ENCODE assay signal across 20 cellular contexts in genomic region chr4:120682981-120683380, GRCh38.
"Had no signal": no experiment of that assay in that cellular context is flagged by ENCODE, and none has a peak within 500 bp of the region (broad histone marks: within the 10 kb centered on the region; RNA-seq: fewer than 3 reads in every experiment).

No MANE protein-coding gene starts in this region.

- H3K27ac ChIP-seq: epithelial cell of prostate, gastrocnemius medialis, heart left ventricle, neural progenitor cell, spleen, upper lobe of left lung had no signal

- H3K36me3 ChIP-seq: gastrocnemius medialis, heart left ventricle, neural progenitor cell, spleen, upper lobe of left lung had no signal

- H3K27ac Mint-ChIP-seq: activated CD4-positive, alpha-beta T cell treated with anti-CD3 and anti-CD28 coated beads, Interleukin-2, amount 10 ng/mL, durations not matched to agents 24 days and 14 days; activated CD8-positive, alpha-beta T cell treated with anti-CD3 and anti-CD28 coated beads, Interleukin-2, amount 10 ng/mL, durations not matched to agents 7 days and 5 days; activated naive CD8-positive, alpha-beta T cell; neural progenitor cell; stimulated activated naive CD8-positive, alpha-beta T cell treated with anti-CD3 and anti-CD28 coated beads, Interleukin-15, Interleukin-2, amounts not matched to agents 100 ng/mL and 50 ng/mL, for 24 hours; T-helper 2 cell treated with Interferon-gamma antibody and Interleukin-4, amounts not matched to agents 5 μg/mL and 100 μg/mL, for 36 hours had no signal

- DNase-seq: activated CD4-positive, alpha-beta T cell treated with anti-CD3 and anti-CD28 coated beads, Interleukin-2, amount 10 ng/mL, durations not matched to agents 24 days and 14 days; activated CD4-positive, CD25-positive, alpha-beta regulatory T cell; activated CD8-positive, alpha-beta memory T cell treated with anti-CD3 and anti-CD28 coated beads, Interleukin-2, amount 50 U/mL, for 4 hours; activated CD8-positive, alpha-beta T cell treated with anti-CD3 and anti-CD28 coated beads, Interleukin-2, amount 10 ng/mL, durations not matched to agents 7 days and 5 days; activated effector memory CD4-positive, alpha-beta T cell treated with anti-CD3 and anti-CD28 coated beads, Interleukin-2, amount 50 U/mL, for 16 hours; activated T-cell treated with anti-CD3 and anti-CD28 coated beads, Interleukin-2, amount 50 U/mL, for 48 hours; amygdala; gastrocnemius medialis; heart left ventricle; left colon; naive B cell; spleen; upper lobe of left lung had no signal

- H3K27me3 ChIP-seq: gastrocnemius medialis, heart left ventricle, neural progenitor cell, spleen, upper lobe of left lung had no signal

- H3K9me3 Mint-ChIP-seq: activated CD4-positive, alpha-beta T cell treated with anti-CD3 and anti-CD28 coated beads, Interleukin-2, amount 10 ng/mL, durations not matched to agents 24 days and 14 days; neural progenitor cell; stimulated activated naive CD8-positive, alpha-beta T cell treated with anti-CD3 and anti-CD28 coated beads, Interleukin-15, Interleukin-2, amounts not matched to agents 100 ng/mL and 50 ng/mL, for 24 hours; T-helper 2 cell treated with Interferon-gamma antibody and Interleukin-4, amounts not matched to agents 5 μg/mL and 100 μg/mL, for 36 hours had no signal

- H3K27me3 Mint-ChIP-seq: naive B cell had no signal

- H3K4me3 ChIP-seq: gastrocnemius medialis, heart left ventricle, lung, neural progenitor cell, spleen, upper lobe of left lung had no signal

- H3K4me1 Mint-ChIP-seq: activated CD4-positive, alpha-beta T cell treated with anti-CD3 and anti-CD28 coated beads, Interleukin-2, amount 10 ng/mL, durations not matched to agents 24 days and 14 days; naive B cell; neural progenitor cell had no signal

- H3K36me3 Mint-ChIP-seq: activated naive CD8-positive, alpha-beta T cell; naive B cell; neural progenitor cell had no signal

- H3K9me3 ChIP-seq: gastrocnemius medialis, upper lobe of left lung had no signal

- H3K4me3 Mint-ChIP-seq: activated CD4-positive, alpha-beta T cell treated with anti-CD3 and anti-CD28 coated beads, Interleukin-2, amount 10 ng/mL, durations not matched to agents 24 days and 14 days; activated CD8-positive, alpha-beta T cell treated with anti-CD3 and anti-CD28 coated beads, Interleukin-2, amount 10 ng/mL, durations not matched to agents 7 days and 5 days; activated naive CD8-positive, alpha-beta T cell; naive B cell; neural progenitor cell; stimulated activated naive CD8-positive, alpha-beta T cell treated with anti-CD3 and anti-CD28 coated beads, Interleukin-15, Interleukin-2, amounts not matched to agents 100 ng/mL and 50 ng/mL, for 24 hours; T-helper 2 cell treated with Interferon-gamma antibody and Interleukin-4, amounts not matched to agents 5 μg/mL and 100 μg/mL, for 36 hours had no signal

- H3K4me1 ChIP-seq: gastrocnemius medialis, heart left ventricle, neural progenitor cell, spleen, upper lobe of left lung had no signal

- ATAC-seq: activated CD8-positive, alpha-beta T cell treated with anti-CD3 and anti-CD28 coated beads, Interleukin-2, amount 10 ng/mL, durations not matched to agents 7 days and 5 days; gastrocnemius medialis; heart left ventricle; left colon; sciatic nerve had no signal
